21 cellular contexts compared by ENCODE assay signal in genomic region chr1:157829711-157830110, GRCh38. TPM values are rescaled to one million over a fixed set of nuclear protein-coding genes. Genes with fewer than 3 reads are reported as not detected.
DNase-seq lines count a peak whose midpoint lies in the region; ATAC-seq, FAIRE-seq and TF ChIP-seq lines count a peak whose summit lies in the region.
"Had no signal": no experiment of that assay in that cellular context is flagged by ENCODE, and none has a peak within 500 bp of the region (broad histone marks: within the 10 kb centered on the region; RNA-seq: fewer than 3 reads in every experiment).

No MANE protein-coding gene starts in this region.

- WGBS in GM12878 (ENCODE audit: insufficient coverage, insufficient replicate concordance, low lambda C conversion rate, missing lambda C conversion rate): 8% methylated on average over 3 of the region's 3 CpGs

- DNase-seq in GM20000 (ENCODE audit: low spot score) (peak; percentile 39), GM12878 (ENCODE audit: low read depth, low spot score) (no peak), HFFc6 (no peak), GM12891 (ENCODE audit: insufficient read length, low spot score) (no peak)
- DNase-seq in activated CD4-positive, alpha-beta T cell treated with anti-CD3 and anti-CD28 coated beads, Interleukin-2, amount 50 U/mL, for 1 hour: no peak
- DNase-seq: CD8-positive, alpha-beta memory T cell; DND-41; GOT3; NCI-H1092; NCI-H2227 treated with DMSO at 0.1 percent for 48 hours; NCI-H526; T-helper 1 cell had no signal

- H3K9me3 Mint-ChIP-seq in HFFc6: peaks cover 4% of the 10 kb centered on the region; the same call in 1 of the 2 replicates

- no peak for TF ChIP-seq EP300 in GM12878 (IDR thresholded peaks at IDR 0.05; ENCODE audit: borderline replicate concordance in 1 of 2, control insufficient read depth in 1 of 2, low read depth in 2 of 2, low read length in 2 of 2)

- no peaks in the 10 kb centered on the region for H3K79me2 ChIP-seq in GM12878 (ENCODE audit: control insufficient read depth, insufficient read depth, low read length)

- peak overlapping the region; percentile 77 for H3K4me2 ChIP-seq in GM12878 (ENCODE audit: control insufficient read depth, insufficient read depth)

- CTCF ChIA-PET in GM12878 (lab: Yijun Ruan, JAX): interaction anchor here (0.6 to 1.4 kb wide), 2 partner anchors 16 to 108 kb away, joined by 3 to 4 read pairs; no protein-coding TSS in a partner anchor

- no peak overlapping the region for H3K4me3 ChIP-seq in GM12878
- H3K4me3 ChIP-seq: SK-N-MC had no signal

- SMC1A ChIA-PET in GM12878 (lab: Charles Lee; ENCODE audit: uncharacterized antibody, unreplicated experiment): interaction anchor here (0.7 to 1.1 kb wide), 5 partner anchors 9 to 49 kb away, joined by 3 to 4 read pairs (median 3); no protein-coding TSS in a partner anchor

- no peak overlapping the region for H3K4me3 Mint-ChIP-seq in HFFc6
- H3K4me3 Mint-ChIP-seq: CD8-positive, alpha-beta memory T cell had no signal

- no peak for FAIRE-seq in GM12878 (lab: Jason Lieb, UNC)
- no peak for FAIRE-seq in GM12891 (lab: Jason Lieb, UNC)

- H3K4me1 ChIP-seq in GM12878 (ENCODE audit: control insufficient read depth, insufficient read depth, low read length): peaks cover 42% of the 10 kb centered on the region

- H3K36me3 Mint-ChIP-seq in HFFc6 (ENCODE audit: low read depth): no peaks in the 10 kb centered on the region
- H3K36me3 Mint-ChIP-seq: CD8-positive, alpha-beta memory T cell had no signal

- no peak overlapping the region for H2AFZ ChIP-seq in GM12878 (ENCODE audit: control insufficient read depth, low read depth, low read length)

- no peak for TF ChIP-seq CTCF in GM20000 (IDR thresholded peaks at IDR 0.05; ENCODE audit: extremely low read depth, missing control alignments)
- no peak for TF ChIP-seq CTCF in GM12878 (IDR thresholded peaks at IDR 0.05 in 2 of 3, conservative IDR thresholded peaks at IDR 0.05 in 1 of 3; ENCODE audit: control insufficient read depth in 2 of 3, extremely low read depth in 1 of 3, insufficient read depth in 1 of 3, low read depth in 3 of 3, low read length in 3 of 3)
- TF ChIP-seq CTCF in HFFc6 (IDR thresholded peaks at IDR 0.05): no peak

- no TSS peak for BruUV-seq in GM12878 (replicated peaks; lab: Mats Ljungman, UMichigan)

- in situ Hi-C loops in GM12878 (cut with MboI): no loop called here

- TF ChIP-seq RAD21 in GM12878 (IDR thresholded peaks at IDR 0.05; ENCODE audit: insufficient read depth, low read depth, low read length): no peak

- H3K9me3 ChIP-seq in GM12878 (replicated peaks; ENCODE audit: control insufficient read depth, insufficient read depth, low read length): no peaks in the 10 kb centered on the region

- H3K27ac ChIP-seq in GM12878 (ENCODE audit: control insufficient read depth, insufficient read depth): no peak overlapping the region
- H3K27ac ChIP-seq: HL-60, SK-N-MC had no signal

- no peaks in the 10 kb centered on the region for H3K27me3 Mint-ChIP-seq in HFFc6 (ENCODE audit: insufficient read depth)

- no peaks in the 10 kb centered on the region; a peak in 1 of 4 replicates for H3K27me3 ChIP-seq in GM12878 (replicated peaks in 1 of 2; ENCODE audit: control insufficient read depth in 2 of 2, insufficient read depth in 2 of 2, low read length in 1 of 2)

- H3K36me3 ChIP-seq in GM12878 (ENCODE audit: control insufficient read depth in 2 of 2, insufficient read depth in 2 of 2, low read length in 1 of 2): no peaks in the 10 kb centered on the region

- TF ChIP-seq POLR2A in GM12878 (IDR thresholded peaks at IDR 0.05; ENCODE audit: low read depth, low read length) (no peak), GM12891 (IDR thresholded peaks at IDR 0.05; ENCODE audit: low read depth, low read length) (no peak)

- H3K9ac ChIP-seq in GM12878 (ENCODE audit: control insufficient read depth, insufficient read depth, low read length): no peak overlapping the region

- ATAC-seq in GM18508 (IDR thresholded peaks at IDR 0.05; ENCODE audit: insufficient read depth, unreplicated experiment) (peak; percentile 58), HG03354 (IDR thresholded peaks at IDR 0.05; ENCODE audit: poor library complexity, severe bottlenecking, unreplicated experiment) (peak; percentile 53), GM12878 (peak; percentile 48), GM18498 (IDR thresholded peaks at IDR 0.05; ENCODE audit: unreplicated experiment) (no peak)
- ATAC-seq: Panc1, Right ventricle myocardium inferior had no signal

- H4K20me1 ChIP-seq in GM12878 (ENCODE audit: control insufficient read depth, insufficient read depth): no peaks in the 10 kb centered on the region

- intact Hi-C loops in GM12878 (cut with micrococcal nuclease; ENCODE audit: unreplicated experiment): loop anchor here (2.0 kb wide), 1 partner anchor 19 kb away; no protein-coding TSS in a partner anchor

- no peaks in the 10 kb centered on the region for H3K4me1 Mint-ChIP-seq in HFFc6 (ENCODE audit: low read depth)
- H3K4me1 Mint-ChIP-seq: CD8-positive, alpha-beta memory T cell had no signal

- POLR2A ChIA-PET in GM12878 (lab: Charles Lee): no interaction called here

- no peak overlapping the region for H3K27ac Mint-ChIP-seq in HFFc6
- H3K27ac Mint-ChIP-seq: CD8-positive, alpha-beta memory T cell had no signal

- RAD21 ChIA-PET in GM12878 (lab: Charles Lee; ENCODE audit: unreplicated experiment): interaction anchor here (1.5 kb wide), 1 partner anchor 48 kb away, joined by 3 read pairs; no protein-coding TSS in a partner anchor

TF ChIP-seq in GM12891, 5 proteins besides CTCF, POLR2A, EP300 and RAD21:
- TF ChIP-seq SPI1 (IDR thresholded peaks at IDR 0.05; ENCODE audit: low read depth, low read length) (no peak), POU2F2 (IDR thresholded peaks at IDR 0.05; ENCODE audit: low read depth, low read length) (no peak)

RNA-seq across cellular contexts. Expression of gene FCRL1, which starts 9.8 kb away (rescaled TPM):
- total RNA-seq in GM12878 (2013; cell fraction: nucleolus; rRNA removed): 1.6 and 2.0 TPM in 2 replicates
- total RNA-seq in GM12878 (2014; rRNA removed): 0.76 and 0.85 TPM in 2 replicates
- total RNA-seq in GM12878 (2014; rRNA removed; fragmentation: Illumina TruSeq; extraction: Trizol): 0.81 and 1.2 TPM in 2 replicates
- 0.85 and 0.90 TPM in 2 replicates for total RNA-seq in GM12878 (2021)
- 0.28 TPM for polyA plus RNA-seq in GM12878 (2011; ENCODE audit: low read depth)
- 2.2 and 2.3 TPM in 2 replicates for polyA plus RNA-seq in GM12878 (2011; rRNA removed)
- polyA plus RNA-seq in GM12878 (2011; cell fraction: cytosol; rRNA removed): 0.70 and 1.2 TPM in 2 replicates
- 4.4 and 5.0 TPM in 2 replicates for polyA plus RNA-seq in GM12878 (2011; cell fraction: nucleus; rRNA removed)
- polyA plus RNA-seq in GM12878 (2012): 0.07 and 0.42 TPM in 2 replicates
- polyA plus RNA-seq in GM12878 (2014; fragmentation: Illumina TruSeq; extraction: Trizol): 1.2 and 1.5 TPM in 2 replicates
- under 1 TPM; 0.23 to 0.68 TPM for polyA plus RNA-seq in GM12878 (2014; fragmentation: Nextera tagmentation; extraction: Ambion mirVana)
- 1.5 and 2.4 TPM in 2 replicates for polyA plus RNA-seq in GM12878 (2014; rRNA removed)
- not detected for polyA plus RNA-seq in GM12878 (2016; fragmentation: Nextera tagmentation; extraction: Ambion mirVana)
- polyA minus RNA-seq in GM12878 (2011; rRNA and poly(A)+ RNA removed): 0.98 and 2.9 TPM in 2 replicates
- polyA minus RNA-seq in GM12878 (2011; cell fraction: cytosol; rRNA and poly(A)+ RNA removed): not detected in 2 replicates
- 2.3 and 4.3 TPM in 2 replicates for polyA minus RNA-seq in GM12878 (2011; cell fraction: nucleus; rRNA and poly(A)+ RNA removed)
- total RNA-seq in HFFc6 (2021; fragmentation: NEBNext Ultra II Directional; extraction: Animal tissue kit (Norgen Biotek cat#: 25700)): not detected
- not detected for polyA plus RNA-seq in GM12891 (2012; ENCODE audit: low read depth, missing spikeins)
- total RNA-seq: CD8-positive, alpha-beta memory T cell; M059J; Right ventricle myocardium inferior had no signal
- polyA plus RNA-seq: BJ had no signal

RNA-seq across cellular contexts. Expression of gene CD5L, which starts 11.9 kb away (rescaled TPM):
- total RNA-seq in GM12878 (2013; cell fraction: nucleolus; rRNA removed): 0.93 and 0.94 TPM in 2 replicates
- 0.27 and 0.28 TPM in 2 replicates for total RNA-seq in GM12878 (2014; rRNA removed)
- total RNA-seq in GM12878 (2014; rRNA removed; fragmentation: Illumina TruSeq; extraction: Trizol): 0.45 and 0.46 TPM in 2 replicates
- total RNA-seq in GM12878 (2021): 0.10 and 0.43 TPM in 2 replicates
- polyA plus RNA-seq in GM12878 (2011; ENCODE audit: low read depth): not detected
- polyA plus RNA-seq in GM12878 (2011; rRNA removed): 0.14 and 0.20 TPM in 2 replicates
- polyA plus RNA-seq in GM12878 (2011; cell fraction: cytosol; rRNA removed): 0.17 and 0.19 TPM in 2 replicates
- 0.25 and 0.26 TPM in 2 replicates for polyA plus RNA-seq in GM12878 (2011; cell fraction: nucleus; rRNA removed)
- polyA plus RNA-seq in GM12878 (2012): not detected in 2 replicates
- polyA plus RNA-seq in GM12878 (2014; fragmentation: Illumina TruSeq; extraction: Trizol): 0.15 and 0.40 TPM in 2 replicates
- under 1 TPM; 0.53 to 0.57 TPM for polyA plus RNA-seq in GM12878 (2014; fragmentation: Nextera tagmentation; extraction: Ambion mirVana)
- polyA plus RNA-seq in GM12878 (2014; rRNA removed): 0.20 and 0.44 TPM in 2 replicates
- polyA plus RNA-seq in GM12878 (2016; fragmentation: Nextera tagmentation; extraction: Ambion mirVana): under 1 TPM; 0.16 to 0.33 TPM
- 1.3 and 1.4 TPM in 2 replicates for polyA minus RNA-seq in GM12878 (2011; rRNA and poly(A)+ RNA removed)
- not detected in 2 replicates for polyA minus RNA-seq in GM12878 (2011; cell fraction: cytosol; rRNA and poly(A)+ RNA removed)
- 1.8 and 1.9 TPM in 2 replicates for polyA minus RNA-seq in GM12878 (2011; cell fraction: nucleus; rRNA and poly(A)+ RNA removed)
- total RNA-seq in HFFc6 (2021; fragmentation: NEBNext Ultra II Directional; extraction: Animal tissue kit (Norgen Biotek cat#: 25700)): not detected
- polyA plus RNA-seq in GM12891 (2012; ENCODE audit: low read depth, missing spikeins): not detected
- total RNA-seq: CD8-positive, alpha-beta memory T cell had no signal
- polyA plus RNA-seq: BJ; CD8-positive, alpha-beta memory T cell had no signal

RNA-seq across cellular contexts. Expression of gene FCRL2, which starts 52.8 kb away (rescaled TPM):
- 2.9 and 3.2 TPM in 2 replicates for total RNA-seq in GM12878 (2013; cell fraction: nucleolus; rRNA removed)
- 0.22 and 0.51 TPM in 2 replicates for total RNA-seq in GM12878 (2014; rRNA removed)
- 0.46 and 0.67 TPM in 2 replicates for total RNA-seq in GM12878 (2014; rRNA removed; fragmentation: Illumina TruSeq; extraction: Trizol)
- total RNA-seq in GM12878 (2021): 0.21 and 0.36 TPM in 2 replicates
- polyA plus RNA-seq in GM12878 (2011; ENCODE audit: low read depth): 0.22 TPM
- polyA plus RNA-seq in GM12878 (2011; rRNA removed): 7.3 and 8.1 TPM in 2 replicates
- 2.3 and 3.0 TPM in 2 replicates for polyA plus RNA-seq in GM12878 (2011; cell fraction: cytosol; rRNA removed)
- polyA plus RNA-seq in GM12878 (2011; cell fraction: nucleus; rRNA removed): 6.7 and 8.7 TPM in 2 replicates
- 0.14 and 0.31 TPM in 2 replicates for polyA plus RNA-seq in GM12878 (2012)
- polyA plus RNA-seq in GM12878 (2014; fragmentation: Illumina TruSeq; extraction: Trizol): 0.48 and 0.59 TPM in 2 replicates
- polyA plus RNA-seq in GM12878 (2014; fragmentation: Nextera tagmentation; extraction: Ambion mirVana): under 1 TPM; 0.64 to 0.89 TPM
- polyA plus RNA-seq in GM12878 (2014; rRNA removed): 0.63 and 0.86 TPM in 2 replicates
- polyA plus RNA-seq in GM12878 (2016; fragmentation: Nextera tagmentation; extraction: Ambion mirVana): under 1 TPM; 0.07 to 0.23 TPM
- 2.0 and 3.9 TPM in 2 replicates for polyA minus RNA-seq in GM12878 (2011; rRNA and poly(A)+ RNA removed)
- 1.6 and 2.3 TPM in 2 replicates for polyA minus RNA-seq in GM12878 (2011; cell fraction: cytosol; rRNA and poly(A)+ RNA removed)
- polyA minus RNA-seq in GM12878 (2011; cell fraction: nucleus; rRNA and poly(A)+ RNA removed): 2.8 and 6.0 TPM in 2 replicates
- total RNA-seq in HFFc6 (2021; fragmentation: NEBNext Ultra II Directional; extraction: Animal tissue kit (Norgen Biotek cat#: 25700)): not detected
- polyA plus RNA-seq in GM12891 (2012; ENCODE audit: low read depth, missing spikeins): 0.09 TPM
- total RNA-seq: CD8-positive, alpha-beta memory T cell; M059J; Right ventricle myocardium inferior had no signal
- polyA plus RNA-seq: BJ; CD8-positive, alpha-beta memory T cell had no signal
